Comparison of ENCODE assay signal across 1 cellular context in the genomic region with DNA sequence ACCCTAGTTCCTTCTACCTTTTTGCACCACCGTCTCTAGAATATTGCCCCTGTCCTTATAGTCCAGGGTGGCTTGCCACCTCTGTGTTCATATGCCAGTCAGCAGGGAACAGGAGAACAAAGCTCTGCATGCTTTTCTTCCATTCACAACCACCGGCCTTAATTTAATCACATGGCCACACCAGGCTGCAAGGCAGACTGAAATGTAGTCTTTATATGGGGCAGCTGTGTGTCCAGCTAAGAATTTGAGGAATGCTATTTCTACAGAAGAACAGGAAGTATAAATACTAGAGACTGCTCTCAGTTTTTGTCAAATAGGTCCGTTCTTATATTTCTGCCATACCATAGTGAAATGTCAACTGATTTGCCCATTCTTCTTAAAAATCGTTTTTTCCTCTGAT.
TF ChIP-seq lines count a peak whose summit lies in the region.

No MANE protein-coding gene starts in this region.

TF ChIP-seq in SK-N-SH, 30 proteins besides CTCF, POLR2A, EP300 and RAD21 (continued from another document):
- TF ChIP-seq, protein P1, sequence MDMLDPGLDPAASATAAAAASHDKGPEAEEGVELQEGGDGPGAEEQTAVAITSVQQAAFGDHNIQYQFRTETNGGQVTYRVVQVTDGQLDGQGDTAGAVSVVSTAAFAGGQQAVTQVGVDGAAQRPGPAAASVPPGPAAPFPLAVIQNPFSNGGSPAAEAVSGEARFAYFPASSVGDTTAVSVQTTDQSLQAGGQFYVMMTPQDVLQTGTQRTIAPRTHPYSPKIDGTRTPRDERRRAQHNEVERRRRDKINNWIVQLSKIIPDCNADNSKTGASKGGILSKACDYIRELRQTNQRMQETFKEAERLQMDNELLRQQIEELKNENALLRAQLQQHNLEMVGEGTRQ (IDR thresholded peaks at IDR 0.05; ENCODE audit: borderline replicate concordance, low read depth, low read length): no peak
- TF ChIP-seq RCOR1 (IDR thresholded peaks at IDR 0.05; ENCODE audit: low read length): no peak
- no peak for TF ChIP-seq NFIC (IDR thresholded peaks at IDR 0.05; ENCODE audit: borderline replicate concordance)
